1 cellular context compared by ENCODE assay signal in the genomic region with DNA sequence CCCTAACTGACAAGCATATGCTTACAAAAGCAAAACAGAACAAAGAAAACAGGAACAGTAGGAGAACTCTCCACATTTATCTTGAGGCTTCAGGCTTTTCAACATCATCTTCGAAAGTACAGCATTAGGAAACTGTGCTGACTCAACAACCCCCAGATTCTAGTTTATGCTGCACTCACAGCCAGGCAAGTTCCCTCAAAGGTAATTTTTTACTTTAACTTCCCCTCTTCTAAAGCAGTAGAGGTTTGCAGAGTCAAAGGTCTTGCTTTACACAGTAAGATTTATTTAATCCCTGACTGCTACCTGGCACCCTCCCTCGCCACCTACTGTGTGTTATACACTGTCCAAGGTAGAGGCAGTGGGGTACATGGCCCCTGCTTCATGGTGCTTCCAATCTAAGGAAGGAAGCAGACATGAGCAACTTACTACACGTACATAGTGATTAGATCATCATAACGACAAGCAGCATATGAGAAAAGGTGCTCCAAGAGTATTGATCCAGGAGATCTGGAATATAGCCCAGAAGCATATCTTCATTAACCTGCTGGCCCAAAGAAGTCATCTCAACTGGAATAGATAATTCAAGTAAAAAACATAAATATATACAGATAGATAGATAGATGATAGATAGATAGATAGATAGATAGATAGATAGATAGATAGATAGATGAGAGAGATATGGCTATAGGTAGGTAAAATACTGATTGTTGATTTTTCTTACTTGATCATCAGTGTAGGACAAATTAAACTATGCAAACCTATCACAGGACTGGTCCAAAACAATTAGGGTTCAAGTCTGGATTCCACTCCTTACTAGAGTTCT.
TF ChIP-seq lines count a peak whose summit lies in the region.

No MANE protein-coding gene starts in this region.

TF ChIP-seq in IMR-90, 13 proteins besides CTCF, POLR2A, EP300 and RAD21:
- TF ChIP-seq MAFK (IDR thresholded peaks at IDR 0.05; ENCODE audit: low read depth, low read length) (peak; percentile 60), MXI1 (IDR thresholded peaks at IDR 0.05; ENCODE audit: borderline replicate concordance, low read depth, low read length) (no peak), CEBPB (IDR thresholded peaks at IDR 0.05; ENCODE audit: low read depth, low read length) (0 out of 2 replicates have a peak, but pooled peaks have one; percentile 9)
